8 cellular contexts compared by ENCODE assay signal in genomic region chr1:27299385-27300252, GRCh38. TPM values are rescaled to one million over a fixed set of nuclear protein-coding genes. Genes with fewer than 3 reads are reported as not detected.
DNase-seq lines count a peak whose midpoint lies in the region; ATAC-seq and TF ChIP-seq lines count a peak whose summit lies in the region.

No MANE protein-coding gene starts in this region.

- H3K9me3 ChIP-seq in liver (ENCODE audit: control insufficient read depth in 4 of 4, low read length in 3 of 4) = no peaks in the 10 kb centered on the region
- H3K9me3 ChIP-seq in tibial artery = no peaks in the 10 kb centered on the region

- no peak overlapping the region for H3K9ac ChIP-seq in liver (ENCODE audit: low read depth in 1 of 2, low read length in 2 of 2)

- TF ChIP-seq CTCF in liver (IDR thresholded peaks at IDR 0.05; ENCODE audit: low read depth, low read length, missing input control) (no peak), tibial artery (IDR thresholded peaks at IDR 0.05) (no peak)

- intact Hi-C loops in tibial artery (cut with DNase I; ENCODE audit: low total_unique reads) = loop anchor here (2.0 to 10.0 kb wide), 4 partner anchors 55 to 305 kb away; partner anchors contain the start of genes AHDC1 and GPR3

- 78% methylated on average over 14 of the region's 14 CpGs for WGBS in liver

- TF ChIP-seq RAD21 in liver (IDR thresholded peaks at IDR 0.05) = no peak

- peaks cover 56% of the 10 kb centered on the region for H3K36me3 Mint-ChIP-seq in stimulated activated effector memory CD8-positive, alpha-beta T cell treated with anti-CD3 and anti-CD28 coated beads, Interleukin-12 subunit alpha, Interleukin-12 subunit beta, amount 100 ng/mL, for 72 hours

- no peaks in the 10 kb centered on the region for H3K9me3 Mint-ChIP-seq in stimulated activated effector memory CD8-positive, alpha-beta T cell treated with anti-CD3 and anti-CD28 coated beads, Interleukin-12 subunit alpha, Interleukin-12 subunit beta, amount 100 ng/mL, for 72 hours

- H3K27me3 ChIP-seq in liver (ENCODE audit: control insufficient read depth in 4 of 4, insufficient read depth in 4 of 4, low read length in 3 of 4) (no peaks in the 10 kb centered on the region), tibial artery (no peaks in the 10 kb centered on the region)

- peak; percentile 73 for DNase-seq in A172 (ENCODE audit: low spot score)
- DNase-seq in M059J (ENCODE audit: low read depth) = peak; percentile 99
- peak; percentile 98 for DNase-seq in dedifferentiated amniotic fluid mesenchymal stem cell (ENCODE audit: extremely low spot score)
- peak; percentile 54 to 65 for DNase-seq in tibial artery
- DNase-seq in NCI-H748 (lab: John Stamatoyannopoulos, UW; ENCODE audit: unreplicated experiment) = no peak
- DNase-seq in stimulated activated effector memory CD8-positive, alpha-beta T cell treated with anti-CD3 and anti-CD28 coated beads, Interleukin-12 subunit alpha, Interleukin-12 subunit beta, amount 100 ng/mL, for 72 hours (ENCODE audit: low spot score in 2 of 2) = no peak
- no peak for DNase-seq in stimulated activated naive CD4-positive, alpha-beta T cell treated with Interleukin-2 at 50 U/mL for 16 hours (lab: John Stamatoyannopoulos, UW)

- no peak overlapping the region for H3K27ac Mint-ChIP-seq in stimulated activated effector memory CD8-positive, alpha-beta T cell treated with anti-CD3 and anti-CD28 coated beads, Interleukin-12 subunit alpha, Interleukin-12 subunit beta, amount 100 ng/mL, for 72 hours

- peaks cover 0 to 8% (median 0%) of the 10 kb centered on the region in 4 donors for H3K4me1 ChIP-seq in liver (ENCODE audit: control insufficient read depth in 4 of 4, insufficient read depth in 4 of 4, low read length in 3 of 4)
- peaks cover 0 to 35% (median 8%) of the 10 kb centered on the region in 4 donors for H3K4me1 ChIP-seq in tibial artery

- H3K27ac ChIP-seq in liver (ENCODE audit: low read depth in 1 of 2, low read length in 2 of 2) (peak overlapping the region; percentile 14 to 56), tibial artery (no peak overlapping the region)

- H3K4me3 Mint-ChIP-seq in stimulated activated effector memory CD8-positive, alpha-beta T cell treated with anti-CD3 and anti-CD28 coated beads, Interleukin-12 subunit alpha, Interleukin-12 subunit beta, amount 100 ng/mL, for 72 hours = no peak overlapping the region

- ATAC-seq in stimulated activated effector memory CD8-positive, alpha-beta T cell treated with anti-CD3 and anti-CD28 coated beads, Interleukin-12 subunit alpha, Interleukin-12 subunit beta, amount 100 ng/mL, for 72 hours = no peak

- H3K36me3 ChIP-seq in liver (ENCODE audit: control insufficient read depth in 4 of 4, insufficient read depth in 3 of 4, low read depth in 1 of 4, low read length in 3 of 4) (peaks cover 10 to 51% (median 30%) of the 10 kb centered on the region in 4 donors), tibial artery (peaks cover 40 to 93% (median 65%) of the 10 kb centered on the region in 3 donors)

- no peaks in the 10 kb centered on the region for H3K4me1 Mint-ChIP-seq in stimulated activated effector memory CD8-positive, alpha-beta T cell treated with anti-CD3 and anti-CD28 coated beads, Interleukin-12 subunit alpha, Interleukin-12 subunit beta, amount 100 ng/mL, for 72 hours

- H3K4me3 ChIP-seq in liver (ENCODE audit: low read depth in 1 of 3, low read length in 3 of 3) = no peak overlapping the region
- no peak overlapping the region for H3K4me3 ChIP-seq in tibial artery

TF ChIP-seq in liver, 16 proteins besides CTCF, POLR2A, EP300 and RAD21:
- TF ChIP-seq YY1 (IDR thresholded peaks at IDR 0.05) = no peak
- TF ChIP-seq GABPA (IDR thresholded peaks at IDR 0.05 in 1 of 2, conservative IDR thresholded peaks at IDR 0.05 in 1 of 2) = no peak
- no peak for TF ChIP-seq ATF3 (IDR thresholded peaks at IDR 0.05)
- TF ChIP-seq EGR1 (IDR thresholded peaks at IDR 0.05; ENCODE audit: low read depth in 2 of 2) = no peak
- TF ChIP-seq SP1 (IDR thresholded peaks at IDR 0.05) = no peak
- no peak for TF ChIP-seq ZBTB33 (IDR thresholded peaks at IDR 0.05)
- TF ChIP-seq JUND (IDR thresholded peaks at IDR 0.05) = no peak
- no peak for TF ChIP-seq NR2F2 (IDR thresholded peaks at IDR 0.05)
- no peak for TF ChIP-seq HNF4A (conservative IDR thresholded peaks at IDR 0.05)
- no peak for TF ChIP-seq FOXA2 (IDR thresholded peaks at IDR 0.05)
- TF ChIP-seq MAX (IDR thresholded peaks at IDR 0.05) = no peak
- TF ChIP-seq FOXA1 (IDR thresholded peaks at IDR 0.05) = no peak
- TF ChIP-seq TAF1 (conservative IDR thresholded peaks at IDR 0.05) = no peak
- TF ChIP-seq REST (IDR thresholded peaks at IDR 0.05) = no peak
- TF ChIP-seq RXRA (IDR thresholded peaks at IDR 0.05) = no peak

RNA-seq across cellular contexts. Expression of gene TMEM222, which starts 22.3 kb away (rescaled TPM):
- 30.3 and 30.6 TPM in 2 replicates for total RNA-seq in A172 (2014; rRNA removed; shearing (Covaris generic))
- total RNA-seq in M059J (2014; rRNA removed; shearing (Covaris generic)) = 48.6 and 52.2 TPM in 2 replicates
- total RNA-seq in liver = 10 to 100 TPM; 14.7 to 14.9 TPM
- polyA plus RNA-seq in liver = 10 to 100 TPM; 28.6 to 32.9 TPM

RNA-seq across cellular contexts. Expression of gene SYTL1, which starts 42.2 kb away (rescaled TPM):
- total RNA-seq in A172 (2014; rRNA removed; shearing (Covaris generic)) = 1.8 and 3.5 TPM in 2 replicates
- total RNA-seq in M059J (2014; rRNA removed; shearing (Covaris generic)) = 1.4 and 2.9 TPM in 2 replicates
- 1 to 10 TPM; 1.9 to 3.9 TPM for total RNA-seq in liver
- polyA plus RNA-seq in liver = under 1 TPM; 0.73 to 0.93 TPM

Comparison
In these comparisons a context has a peak if more than half of its experiments do, and no peak if none do; other contexts are left out.
1. DNase-seq: peak in A172 (single experiment), M059J (single experiment), dedifferentiated amniotic fluid mesenchymal stem cell (single experiment) and tibial artery (2 of 2); none in NCI-H748 (single experiment), stimulated activated effector memory CD8-positive, alpha-beta T cell treated with anti-CD3 and anti-CD28 coated beads, Interleukin-12 subunit alpha, Interleukin-12 subunit beta, amount 100 ng/mL, for 72 hours (0 of 2) and stimulated activated naive CD4-positive, alpha-beta T cell treated with Interleukin-2 at 50 U/mL for 16 hours (single experiment).
2. H3K27ac ChIP-seq: peak in liver (2 of 2); none in tibial artery (0 of 2).